23 cellular contexts compared by ENCODE assay signal in genomic region chr1:168903237-168903830, GRCh38.
"Had no signal": no experiment of that assay in that cellular context is flagged by ENCODE, and none has a peak within 500 bp of the region (broad histone marks: within the 10 kb centered on the region; RNA-seq: fewer than 3 reads in every experiment).

No MANE protein-coding gene starts in this region.

- H3K27me3 ChIP-seq: brain microvascular endothelial cell, neural progenitor cell, suprapubic skin, transverse colon, vagina had no signal

- H3K36me3 ChIP-seq: brain microvascular endothelial cell, neural progenitor cell, prostate gland, suprapubic skin, transverse colon, vagina had no signal

- H3K9me3 ChIP-seq: prostate gland, suprapubic skin, transverse colon, vagina had no signal

- H2AFZ ChIP-seq: neural progenitor cell had no signal

- H3K27ac ChIP-seq: brain microvascular endothelial cell, neural progenitor cell, prostate gland, suprapubic skin, transverse colon, vagina had no signal

- H3K4me1 ChIP-seq: neural progenitor cell, vagina had no signal

- H3K4me2 ChIP-seq: neural progenitor cell, smooth muscle cell had no signal

- H3K9ac ChIP-seq: neural progenitor cell had no signal

- DNase-seq: activated CD4-positive, alpha-beta T cell treated with anti-CD3 and anti-CD28 coated beads, Interleukin-2, amount 50 U/mL, for 1 hour; activated CD8-positive, alpha-beta memory T cell treated with anti-CD3 and anti-CD28 coated beads, Interleukin-2, amount 50 U/mL, for 4 hours; activated naive CD4-positive, alpha-beta T cell treated with anti-CD3 and anti-CD28 coated beads for 36 hours; activated naive CD8-positive, alpha-beta T cell treated with anti-CD3 and anti-CD28 coated beads, Interleukin-2, amount 50 U/mL, for 24 hours; activated T-cell treated with anti-CD3 and anti-CD28 coated beads, Interleukin-2, amount 50 U/mL, for 4 hours; aorta; brain microvascular endothelial cell; effector CD4-positive, alpha-beta T cell; immature natural killer cell; left cardiac atrium; mesendoderm; naive thymus-derived CD4-positive, alpha-beta T cell; right cardiac atrium; stimulated activated CD4-positive, alpha-beta T cell treated with anti-CD3 and anti-CD28 coated beads, Interleukin-4, amount 100 ng/mL, for 1 hour; stimulated activated naive CD8-positive, alpha-beta T cell treated with anti-CD3 and anti-CD28 coated beads, Interleukin-15, amount 100 ng/mL, for 72 hours had no signal

- H3K4me3 ChIP-seq: neural progenitor cell, prostate gland, smooth muscle cell, suprapubic skin, transverse colon, vagina had no signal

- ATAC-seq: activated CD4-positive, CD25-positive, alpha-beta regulatory T cell treated with anti-CD3 and anti-CD28 coated beads, Interleukin-2, amount 50 U/mL, for 24 hours; activated naive CD8-positive, alpha-beta T cell treated with anti-CD3 and anti-CD28 coated beads, Interleukin-2, amount 50 U/mL, for 24 hours; activated T-cell treated with anti-CD3 and anti-CD28 coated beads, Interleukin-2, amount 50 U/mL, for 4 hours; esophagus mucosa; left cardiac atrium; naive thymus-derived CD4-positive, alpha-beta T cell; right cardiac atrium; stimulated activated naive CD8-positive, alpha-beta T cell treated with anti-CD3 and anti-CD28 coated beads, Interleukin-15, amount 100 ng/mL, for 72 hours had no signal
